ENCODE assay signal across 1 cellular context in the genomic region with DNA sequence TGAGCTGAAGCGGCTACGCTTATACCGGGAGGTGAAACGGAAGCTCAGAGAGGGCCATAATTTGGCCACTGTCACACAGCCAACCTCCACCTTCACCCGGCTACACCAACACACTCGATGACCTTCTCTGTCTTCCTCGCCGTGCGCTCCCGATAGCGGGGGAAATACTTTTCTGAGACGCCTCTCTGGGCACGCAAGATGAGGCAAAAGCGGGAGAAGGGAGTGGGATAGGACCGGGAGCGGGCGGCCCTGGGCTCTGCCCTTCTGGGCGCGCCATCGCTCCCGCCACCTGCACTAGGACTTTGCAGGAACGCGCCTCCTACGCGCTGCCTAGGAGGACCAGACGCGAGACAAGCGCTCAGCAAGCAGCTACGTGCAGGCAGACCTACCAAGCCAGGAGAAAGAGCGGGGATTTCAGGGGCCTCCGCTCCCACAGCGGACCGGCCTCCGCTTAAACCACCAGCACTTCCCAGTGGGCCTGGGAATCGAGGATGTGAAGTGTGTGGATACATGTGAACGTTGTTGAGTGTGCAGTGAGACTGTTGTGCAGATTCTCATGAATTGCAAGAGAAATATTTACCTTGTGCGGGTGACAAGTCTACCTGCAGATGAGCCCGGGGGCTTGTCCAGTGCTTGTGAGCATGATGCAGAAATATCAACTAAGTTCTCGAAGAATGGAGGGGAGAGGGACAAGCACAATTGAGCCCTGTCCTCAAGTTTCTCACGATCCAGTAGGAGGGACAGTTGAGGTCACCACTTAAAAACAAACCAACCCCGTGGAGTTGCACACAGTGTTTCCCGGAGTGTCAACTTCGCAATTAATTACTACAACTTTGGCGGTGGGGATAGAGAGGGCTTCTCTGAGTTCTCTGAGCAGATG.
A peak's percentile ranks its signal among the peaks of the same experiment; 100 is the strongest.
TF ChIP-seq lines count a peak whose summit lies in the region.

No MANE protein-coding gene starts in this region.

TF ChIP-seq in HepG2, 621 proteins besides CTCF, POLR2A, EP300 and RAD21 (continued from another document and continues in another):
- TF ChIP-seq KDM5B (CRISPR knock-in tag; IDR thresholded peaks at IDR 0.05; ENCODE audit: borderline replicate concordance) (no peak; the same call in 1 of the 2 replicates), MTF2 (CRISPR knock-in tag; IDR thresholded peaks at IDR 0.05; ENCODE audit: borderline replicate concordance) (no peak), SP2 (CRISPR knock-in tag; IDR thresholded peaks at IDR 0.05) (no peak), HMGXB4 (CRISPR knock-in tag; IDR thresholded peaks at IDR 0.05; ENCODE audit: borderline replicate concordance in 1 of 2, low read depth in 1 of 2) (no peak), XBP1 (CRISPR knock-in tag; IDR thresholded peaks at IDR 0.05) (no peak), ARID2 (CRISPR knock-in tag; IDR thresholded peaks at IDR 0.05; ENCODE audit: borderline replicate concordance) (no peak), HNRNPK (IDR thresholded peaks at IDR 0.05; ENCODE audit: low read depth, low read length, poor library complexity, severe bottlenecking) (no peak), ATF4 (CRISPR knock-in tag; IDR thresholded peaks at IDR 0.05) (no peak), CBX2 (IDR thresholded peaks at IDR 0.05; ENCODE audit: low read depth, low read length) (peak; percentile 71), CBX2 (CRISPR knock-in tag; IDR thresholded peaks at IDR 0.05; ENCODE audit: low read depth) (no peak), ADNP (CRISPR knock-in tag; IDR thresholded peaks at IDR 0.05) (no peak), ZNF451 (CRISPR knock-in tag; IDR thresholded peaks at IDR 0.05) (no peak), GLMP (CRISPR knock-in tag; IDR thresholded peaks at IDR 0.05; ENCODE audit: borderline replicate concordance) (no peak), SMARCE1 (IDR thresholded peaks at IDR 0.05; ENCODE audit: borderline replicate concordance) (no peak), RCOR2 (CRISPR knock-in tag; IDR thresholded peaks at IDR 0.05) (peak; percentile 60; the same call in 1 of the 2 replicates), ZBTB7B (CRISPR knock-in tag; IDR thresholded peaks at IDR 0.05) (no peak), CBX5 (CRISPR knock-in tag; IDR thresholded peaks at IDR 0.05; ENCODE audit: borderline replicate concordance) (no peak), MYNN (CRISPR knock-in tag; IDR thresholded peaks at IDR 0.05; ENCODE audit: low read depth) (no peak), SALL1 (CRISPR knock-in tag; IDR thresholded peaks at IDR 0.05) (0 out of 2 replicates have a peak, but pooled peaks have one; percentile 13), ZNF740 (CRISPR knock-in tag; IDR thresholded peaks at IDR 0.05) (no peak), ZNF670 (CRISPR knock-in tag; IDR thresholded peaks at IDR 0.05; ENCODE audit: borderline replicate concordance) (0 out of 2 replicates have a peak, but pooled peaks have one; percentile 30), PREB (CRISPR knock-in tag; IDR thresholded peaks at IDR 0.05) (no peak), IRF2 (CRISPR knock-in tag; IDR thresholded peaks at IDR 0.05) (no peak), REL (CRISPR knock-in tag; conservative IDR thresholded peaks at IDR 0.05) (no peak), CREB1 (IDR thresholded peaks at IDR 0.05) (no peak), CREB1 (CRISPR knock-in tag; IDR thresholded peaks at IDR 0.05) (no peak), ZNF768 (CRISPR knock-in tag; IDR thresholded peaks at IDR 0.05) (peak; percentile 100), YEATS4 (CRISPR knock-in tag; IDR thresholded peaks at IDR 0.05; ENCODE audit: borderline replicate concordance) (no peak), ZNF230 (CRISPR knock-in tag; IDR thresholded peaks at IDR 0.05) (no peak), FOXO1 (CRISPR knock-in tag; IDR thresholded peaks at IDR 0.05) (no peak), ZNF101 (CRISPR knock-in tag; IDR thresholded peaks at IDR 0.05; ENCODE audit: borderline replicate concordance, low read depth) (no peak), SMC3 (IDR thresholded peaks at IDR 0.05; ENCODE audit: low read length) (no peak), SIN3A (IDR thresholded peaks at IDR 0.05; ENCODE audit: borderline replicate concordance, low read depth, low read length) (no peak), ZNF276 (CRISPR knock-in tag; IDR thresholded peaks at IDR 0.05; ENCODE audit: low read depth) (no peak), FUBP1 (CRISPR knock-in tag; IDR thresholded peaks at IDR 0.05; ENCODE audit: borderline replicate concordance) (no peak), ZNF7 (CRISPR knock-in tag; IDR thresholded peaks at IDR 0.05) (no peak), ZNF530 (CRISPR knock-in tag; IDR thresholded peaks at IDR 0.05; ENCODE audit: low read depth) (no peak), ZNF136 (CRISPR knock-in tag; IDR thresholded peaks at IDR 0.05; ENCODE audit: low read depth) (no peak), SP4 (CRISPR knock-in tag; IDR thresholded peaks at IDR 0.05) (peak; percentile 56; the same call in 1 of the 2 replicates), ATF7 (IDR thresholded peaks at IDR 0.05) (no peak), ATF7 (CRISPR knock-in tag; IDR thresholded peaks at IDR 0.05) (no peak), KDM5A (IDR thresholded peaks at IDR 0.05; ENCODE audit: borderline replicate concordance, low read length) (no peak), RFX5 (IDR thresholded peaks at IDR 0.05; ENCODE audit: low read depth, low read length) (no peak)
- TF ChIP-seq, protein P1, sequence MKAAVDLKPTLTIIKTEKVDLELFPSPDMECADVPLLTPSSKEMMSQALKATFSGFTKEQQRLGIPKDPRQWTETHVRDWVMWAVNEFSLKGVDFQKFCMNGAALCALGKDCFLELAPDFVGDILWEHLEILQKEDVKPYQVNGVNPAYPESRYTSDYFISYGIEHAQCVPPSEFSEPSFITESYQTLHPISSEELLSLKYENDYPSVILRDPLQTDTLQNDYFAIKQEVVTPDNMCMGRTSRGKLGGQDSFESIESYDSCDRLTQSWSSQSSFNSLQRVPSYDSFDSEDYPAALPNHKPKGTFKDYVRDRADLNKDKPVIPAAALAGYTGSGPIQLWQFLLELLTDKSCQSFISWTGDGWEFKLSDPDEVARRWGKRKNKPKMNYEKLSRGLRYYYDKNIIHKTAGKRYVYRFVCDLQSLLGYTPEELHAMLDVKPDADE (CRISPR knock-in tag; IDR thresholded peaks at IDR 0.05) = no peak
- TF ChIP-seq, protein P2, sequence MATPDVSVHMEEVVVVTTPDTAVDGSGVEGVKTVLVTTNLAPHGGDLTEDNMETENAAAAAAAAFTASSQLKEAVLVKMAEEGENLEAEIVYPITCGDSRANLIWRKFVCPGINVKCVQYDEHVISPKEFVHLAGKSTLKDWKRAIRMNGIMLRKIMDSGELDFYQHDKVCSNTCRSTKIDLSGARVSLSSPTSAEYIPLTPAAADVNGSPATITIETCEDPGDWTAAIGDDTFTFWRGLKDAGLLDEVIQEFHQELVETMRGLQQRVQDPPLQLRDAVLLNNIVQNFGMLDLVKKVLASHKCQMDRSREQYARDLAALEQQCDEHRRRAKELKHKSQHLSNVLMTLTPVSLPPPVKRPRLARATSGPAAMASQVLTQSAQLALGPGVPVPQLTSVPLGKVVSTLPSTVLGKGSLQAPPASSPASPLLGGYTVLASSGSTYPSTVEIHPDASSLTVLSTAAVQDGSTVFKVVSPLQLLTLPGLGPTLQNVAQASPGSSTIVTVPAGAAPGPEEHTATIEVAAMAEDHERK (CRISPR knock-in tag; IDR thresholded peaks at IDR 0.05; ENCODE audit: low read depth) = no peak
- TF ChIP-seq, protein P3, sequence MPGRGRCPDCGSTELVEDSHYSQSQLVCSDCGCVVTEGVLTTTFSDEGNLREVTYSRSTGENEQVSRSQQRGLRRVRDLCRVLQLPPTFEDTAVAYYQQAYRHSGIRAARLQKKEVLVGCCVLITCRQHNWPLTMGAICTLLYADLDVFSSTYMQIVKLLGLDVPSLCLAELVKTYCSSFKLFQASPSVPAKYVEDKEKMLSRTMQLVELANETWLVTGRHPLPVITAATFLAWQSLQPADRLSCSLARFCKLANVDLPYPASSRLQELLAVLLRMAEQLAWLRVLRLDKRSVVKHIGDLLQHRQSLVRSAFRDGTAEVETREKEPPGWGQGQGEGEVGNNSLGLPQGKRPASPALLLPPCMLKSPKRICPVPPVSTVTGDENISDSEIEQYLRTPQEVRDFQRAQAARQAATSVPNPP (CRISPR knock-in tag; IDR thresholded peaks at IDR 0.05) = no peak
- TF ChIP-seq, protein P4, sequence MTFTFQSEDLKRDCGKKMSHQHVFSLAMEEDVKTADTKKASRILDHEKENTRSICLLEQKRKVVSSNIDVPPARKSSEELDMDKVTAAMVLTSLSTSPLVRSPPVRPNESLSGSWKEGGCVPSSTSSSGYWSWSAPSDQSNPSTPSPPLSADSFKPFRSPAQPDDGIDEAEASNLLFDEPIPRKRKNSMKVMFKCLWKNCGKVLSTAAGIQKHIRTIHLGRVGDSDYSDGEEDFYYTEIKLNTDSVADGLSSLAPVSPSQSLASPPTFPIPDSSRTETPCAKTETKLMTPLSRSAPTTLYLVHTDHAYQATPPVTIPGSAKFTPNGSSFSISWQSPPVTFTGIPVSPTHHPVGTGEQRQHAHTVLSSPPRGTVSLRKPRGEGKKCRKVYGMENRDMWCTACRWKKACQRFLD (CRISPR knock-in tag; IDR thresholded peaks at IDR 0.05; ENCODE audit: borderline replicate concordance) = no peak
- TF ChIP-seq, protein P5, sequence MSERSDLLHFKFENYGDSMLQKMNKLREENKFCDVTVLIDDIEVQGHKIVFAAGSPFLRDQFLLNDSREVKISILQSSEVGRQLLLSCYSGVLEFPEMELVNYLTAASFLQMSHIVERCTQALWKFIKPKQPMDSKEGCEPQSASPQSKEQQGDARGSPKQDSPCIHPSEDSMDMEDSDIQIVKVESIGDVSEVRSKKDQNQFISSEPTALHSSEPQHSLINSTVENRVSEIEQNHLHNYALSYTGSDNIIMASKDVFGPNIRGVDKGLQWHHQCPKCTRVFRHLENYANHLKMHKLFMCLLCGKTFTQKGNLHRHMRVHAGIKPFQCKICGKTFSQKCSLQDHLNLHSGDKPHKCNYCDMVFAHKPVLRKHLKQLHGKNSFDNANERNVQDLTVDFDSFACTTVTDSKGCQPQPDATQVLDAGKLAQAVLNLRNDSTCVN (CRISPR knock-in tag; IDR thresholded peaks at IDR 0.05; ENCODE audit: borderline replicate concordance) = no peak
